ENCODE assay signal across 8 cellular contexts in the genomic region with DNA sequence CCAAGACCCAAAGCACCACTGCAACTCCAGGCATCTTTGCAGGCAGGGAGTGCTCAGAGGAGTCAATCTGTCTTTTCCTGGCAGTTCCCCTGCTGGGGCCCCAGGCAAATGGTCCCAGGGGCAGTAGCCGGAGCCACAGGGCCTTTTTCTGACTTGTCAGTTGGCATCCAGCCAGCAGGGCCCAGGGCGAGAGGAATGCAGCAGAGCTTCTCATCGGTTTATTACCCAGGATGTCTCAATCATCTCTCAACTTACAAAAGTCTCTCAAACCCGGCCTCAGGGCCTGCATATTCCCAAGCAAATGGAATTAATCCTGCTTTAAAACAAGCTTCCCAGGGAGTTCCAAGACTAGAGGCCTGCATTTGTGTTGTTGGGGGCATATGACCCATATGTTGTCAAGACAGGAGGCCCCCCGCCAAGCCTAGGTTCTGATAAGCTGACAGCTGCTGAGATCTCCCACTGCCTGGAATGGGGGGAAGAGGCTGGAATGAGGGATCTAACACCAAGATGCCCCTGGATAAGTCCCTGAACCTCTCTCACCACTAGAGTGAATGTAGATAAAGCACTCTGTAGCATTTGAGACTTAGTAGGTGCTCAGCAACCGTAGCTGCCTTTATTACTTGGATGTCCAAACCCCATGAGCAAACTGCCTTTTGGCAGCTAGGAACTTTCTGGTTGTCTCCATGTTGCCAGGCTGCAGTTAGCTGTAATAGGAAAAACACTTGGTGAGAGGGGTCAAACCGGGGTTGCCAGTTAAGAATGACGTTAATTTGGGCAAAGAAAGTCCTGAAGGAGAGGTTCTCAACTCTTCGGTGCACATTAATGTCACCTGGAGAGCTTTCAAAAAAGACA.
A peak's percentile ranks its signal among the peaks of the same experiment; 100 is the strongest.
DNase-seq lines count a peak whose midpoint lies in the region; ATAC-seq and TF ChIP-seq lines count a peak whose summit lies in the region.

No MANE protein-coding gene starts in this region.

- peak; percentile 89 for DNase-seq in GM03348 (ENCODE audit: low spot score)
- DNase-seq in NCI-H226: peak; percentile 85
- peak; percentile 80 for DNase-seq in fibroblast of mammary gland (ENCODE audit: low read depth)
- DNase-seq in retinal pigment epithelial cell (ENCODE audit: low read depth): peak; percentile 43
- DNase-seq in activated naive CD4-positive, alpha-beta T cell (lab: John Stamatoyannopoulos, UW): no peak

- TF ChIP-seq CTCF in fibroblast of mammary gland (conservative IDR thresholded peaks at IDR 0.05; ENCODE audit: control insufficient read depth, insufficient read depth, low read depth, low read length) (no peak), retinal pigment epithelial cell (conservative IDR thresholded peaks at IDR 0.05; ENCODE audit: low read depth, low read length) (no peak)

- no peak for ATAC-seq in GM21515 (IDR thresholded peaks at IDR 0.05; ENCODE audit: unreplicated experiment)
- no peak for ATAC-seq in HG03469 (IDR thresholded peaks at IDR 0.05; ENCODE audit: unreplicated experiment)
- ATAC-seq in HG03095 (IDR thresholded peaks at IDR 0.05; ENCODE audit: unreplicated experiment): no peak

- H3K4me3 ChIP-seq in fibroblast of mammary gland (ENCODE audit: control insufficient read depth, low read depth, low read length) (no peak overlapping the region), retinal pigment epithelial cell (ENCODE audit: low read length) (no peak overlapping the region)

Comparison
In these comparisons a context has a peak if more than half of its experiments do, and no peak if none do; other contexts are left out.
1. DNase-seq: peak in GM03348 (single experiment), NCI-H226 (single experiment), fibroblast of mammary gland (single experiment) and retinal pigment epithelial cell (single experiment); none in activated naive CD4-positive, alpha-beta T cell (0 of 4).